ENCODE assay signal across 11 cellular contexts in genomic region chr15:38176155-38176554, GRCh38.
DNase-seq lines count a peak whose midpoint lies in the region; ATAC-seq, FAIRE-seq and TF ChIP-seq lines count a peak whose summit lies in the region.
"Had no signal": no experiment of that assay in that cellular context is flagged by ENCODE, and none has a peak within 500 bp of the region (broad histone marks: within the 10 kb centered on the region; RNA-seq: fewer than 3 reads in every experiment).

No MANE protein-coding gene starts in this region.

- H3K27me3 Mint-ChIP-seq in astrocyte (ENCODE audit: low read depth, unreplicated experiment) = no peaks in the 10 kb centered on the region

- H3K36me3 ChIP-seq in astrocyte (ENCODE audit: insufficient read depth, low read length) = no peaks in the 10 kb centered on the region
- H3K36me3 ChIP-seq in left ventricle myocardium inferior = no peaks in the 10 kb centered on the region

- no peaks in the 10 kb centered on the region for H3K4me1 ChIP-seq in astrocyte (ENCODE audit: insufficient read depth, low read length)
- H3K4me1 ChIP-seq in left ventricle myocardium inferior = no peaks in the 10 kb centered on the region

- H3K36me3 Mint-ChIP-seq in astrocyte (ENCODE audit: low read depth, unreplicated experiment) = no peaks in the 10 kb centered on the region

- intact Hi-C loops in left ventricle myocardium inferior (cut with micrococcal nuclease) = no loop called here

- no peak overlapping the region for H2AFZ ChIP-seq in astrocyte (ENCODE audit: low read depth, low read length)

- no peaks in the 10 kb centered on the region for H4K20me1 ChIP-seq in astrocyte (ENCODE audit: insufficient read depth, low read length)

- H3K27me3 ChIP-seq in astrocyte (ENCODE audit: insufficient read depth, low read length) (no peaks in the 10 kb centered on the region), left ventricle myocardium inferior (ENCODE audit: low read depth) (no peaks in the 10 kb centered on the region)

- H3K9me3 ChIP-seq in astrocyte (ENCODE audit: insufficient read depth, low read depth, low read length) = no peaks in the 10 kb centered on the region
- no peaks in the 10 kb centered on the region for H3K9me3 ChIP-seq in left ventricle myocardium inferior (replicated peaks)

- no peak for FAIRE-seq in astrocyte (lab: Jason Lieb, UNC)
- no peak for FAIRE-seq in D721Med (lab: Jason Lieb, UNC)

- no peak overlapping the region for H3K4me2 ChIP-seq in astrocyte (ENCODE audit: low read length)

- H3K4me3 ChIP-seq in AG04449 (ENCODE audit: low read depth, low read length) = no peak overlapping the region
- H3K4me3 ChIP-seq in astrocyte (ENCODE audit: insufficient read depth, low read depth, low read length) = no peak overlapping the region
- H3K4me3 ChIP-seq in left ventricle myocardium inferior = no peak overlapping the region

- TF ChIP-seq CTCF in AG04449 (IDR thresholded peaks at IDR 0.05; ENCODE audit: insufficient read depth, low read length, missing control alignments) (no peak), astrocyte (IDR thresholded peaks at IDR 0.05; ENCODE audit: insufficient read depth, low read depth, low read length) (no peak), D721Med (IDR thresholded peaks at IDR 0.05; ENCODE audit: insufficient read depth, missing control alignments) (no peak), left ventricle myocardium inferior (IDR thresholded peaks at IDR 0.05; ENCODE audit: borderline replicate concordance) (no peak)

- H3K79me2 ChIP-seq in astrocyte (ENCODE audit: insufficient read depth, low read length) = no peaks in the 10 kb centered on the region

- H3K4me1 Mint-ChIP-seq in astrocyte (ENCODE audit: low read depth, unreplicated experiment) = peaks cover 8% of the 10 kb centered on the region
- H3K4me1 Mint-ChIP-seq: T-helper 17 cell had no signal

- H3K27ac ChIP-seq in astrocyte (ENCODE audit: low read depth, low read length) (no peak overlapping the region), left ventricle myocardium inferior (replicated peaks) (no peak overlapping the region)

- no peak overlapping the region for H3K4me3 Mint-ChIP-seq in astrocyte (ENCODE audit: unreplicated experiment)
- H3K4me3 Mint-ChIP-seq: T-helper 17 cell had no signal

- POLR2A ChIA-PET in AG04449 (lab: Yijun Ruan, JAX) = no interaction called here

- H3K27ac Mint-ChIP-seq in astrocyte (ENCODE audit: unreplicated experiment) = peak overlapping the region; percentile 1
- H3K27ac Mint-ChIP-seq: T-helper 17 cell had no signal

- DNase-seq in AG04449 (ENCODE audit: low read depth, low spot score) (peak; percentile 51), astrocyte (ENCODE audit: low read depth) (peak; percentile 83), Kasumi-1 (lab: John Stamatoyannopoulos, UW) (no peak), D721Med (ENCODE audit: insufficient read length, low spot score) (no peak), left ventricle myocardium inferior (no peak)
- DNase-seq: central memory CD4-positive, alpha-beta T cell; midbrain; T-helper 17 cell had no signal

- ATAC-seq in GM19351 (IDR thresholded peaks at IDR 0.05; ENCODE audit: unreplicated experiment) (peak; percentile 99), HG03103 (IDR thresholded peaks at IDR 0.05; ENCODE audit: low read depth, unreplicated experiment) (peak; percentile 80), HG03139 (IDR thresholded peaks at IDR 0.05; ENCODE audit: unreplicated experiment) (no peak)
- ATAC-seq: T-helper 17 cell had no signal

- CTCF ChIA-PET in AG04449 (lab: Yijun Ruan, JAX) = no interaction called here

- H3K9me3 Mint-ChIP-seq in astrocyte (ENCODE audit: unreplicated experiment) = no peaks in the 10 kb centered on the region

- H3K9ac ChIP-seq in astrocyte (ENCODE audit: low read length) = no peak overlapping the region

Comparison
In these comparisons a context has a peak if more than half of its experiments do, and no peak if none do; other contexts are left out.
1. DNase-seq: peak in AG04449 (single experiment) and astrocyte (single experiment); none in Kasumi-1 (0 of 2), D721Med (single experiment) and left ventricle myocardium inferior (single experiment).